In genomic region chr1:225746361-225747179, GRCh38 we compare ENCODE assay signal across 8 cellular contexts. TPM values are rescaled to one million over a fixed set of nuclear protein-coding genes. Genes with fewer than 3 reads are reported as not detected.
DNase-seq lines count a peak whose midpoint lies in the region; ATAC-seq and TF ChIP-seq lines count a peak whose summit lies in the region.

No MANE protein-coding gene starts in this region.

- H3K4me3 Mint-ChIP-seq in CD4-positive, alpha-beta T cell, result no peak overlapping the region

- H3K9me3 ChIP-seq in endocrine pancreas (ENCODE audit: control insufficient read depth, low read length), result no peaks in the 10 kb centered on the region
- H3K9me3 ChIP-seq in mesenchymal stem cell (ENCODE audit: control insufficient read depth, low read length), result no peaks in the 10 kb centered on the region
- no peaks in the 10 kb centered on the region for H3K9me3 ChIP-seq in CD4-positive, alpha-beta T cell (ENCODE audit: control insufficient read depth, low read length)

- CTCF ChIA-PET in CD4-positive, alpha-beta T cell (lab: Charles Lee), result no interaction called here

- peak overlapping the region; percentile 96 for H4K8ac ChIP-seq in mesenchymal stem cell (ENCODE audit: low read length)

- no peaks in the 10 kb centered on the region for H3K36me3 Mint-ChIP-seq in CD4-positive, alpha-beta T cell (ENCODE audit: low read depth)

- peak overlapping the region; percentile 92 for H2BK120ac ChIP-seq in mesenchymal stem cell (ENCODE audit: low read depth, low read length)

- WGBS in mesenchymal stem cell, result 26% methylated on average over 14 of the region's 18 CpGs

- H3K18ac ChIP-seq in mesenchymal stem cell (ENCODE audit: low read depth in 1 of 2, low read length in 2 of 2), result peak overlapping the region; percentile 89 to 98

- H3K4me1 Mint-ChIP-seq in CD4-positive, alpha-beta T cell (ENCODE audit: low read depth), result no peaks in the 10 kb centered on the region

- H4K91ac ChIP-seq in mesenchymal stem cell (ENCODE audit: low read length), result peak overlapping the region; percentile 94

- TF ChIP-seq CTCF in CD4-positive, alpha-beta T cell (IDR thresholded peaks at IDR 0.05), result no peak

- no peak overlapping the region for H3K27ac Mint-ChIP-seq in CD4-positive, alpha-beta T cell

- H3K4me2 ChIP-seq in mesenchymal stem cell (ENCODE audit: low read length, poor library complexity, severe bottlenecking), result peak overlapping the region; percentile 66

- H3K27me3 Mint-ChIP-seq in CD4-positive, alpha-beta T cell, result no peaks in the 10 kb centered on the region

- peak overlapping the region; percentile 100 for H2AK5ac ChIP-seq in mesenchymal stem cell (ENCODE audit: low read length, severe bottlenecking)

- H2BK5ac ChIP-seq in mesenchymal stem cell (ENCODE audit: low read depth, low read length, poor library complexity, severe bottlenecking), result peak overlapping the region; percentile 98

- no peaks in the 10 kb centered on the region for H3K79me1 ChIP-seq in mesenchymal stem cell (replicated peaks; ENCODE audit: low read length, poor library complexity, severe bottlenecking)

- no peaks in the 10 kb centered on the region for H3K27me3 ChIP-seq in endocrine pancreas (ENCODE audit: control insufficient read depth, insufficient read depth, low read length)
- H3K27me3 ChIP-seq in mesenchymal stem cell (ENCODE audit: control insufficient read depth in 1 of 2, insufficient read depth in 1 of 2, low read length in 2 of 2), result peaks cover 4 to 14% of the 10 kb centered on the region in 2 experiments
- no peaks in the 10 kb centered on the region for H3K27me3 ChIP-seq in CD4-positive, alpha-beta T cell (ENCODE audit: control insufficient read depth, insufficient read depth, low read length)

- H3K36me3 ChIP-seq in endocrine pancreas (ENCODE audit: control insufficient read depth, insufficient read depth, low read length) (no peaks in the 10 kb centered on the region), mesenchymal stem cell (ENCODE audit: control insufficient read depth in 1 of 2, insufficient read depth in 2 of 2, low read depth in 1 of 2, low read length in 2 of 2) (no peaks in the 10 kb centered on the region)

- intact Hi-C loops in CD4-positive, alpha-beta T cell (cut with DNase I, micrococcal nuclease), result no loop called here

- peak overlapping the region; percentile 28 for H2BK15ac ChIP-seq in mesenchymal stem cell (ENCODE audit: low read depth, poor library complexity, severe bottlenecking)

- peak overlapping the region; percentile 89 to 98 for H2BK12ac ChIP-seq in mesenchymal stem cell (ENCODE audit: low read length in 2 of 2)

- H3K4me1 ChIP-seq in endocrine pancreas (ENCODE audit: control insufficient read depth, insufficient read depth, low read length) (no peaks in the 10 kb centered on the region), mesenchymal stem cell (ENCODE audit: control insufficient read depth, insufficient read depth, low read depth, low read length) (peaks cover 18% of the 10 kb centered on the region)

- H3K4ac ChIP-seq in mesenchymal stem cell (ENCODE audit: low read depth in 1 of 2, low read length in 2 of 2), result peak overlapping the region; percentile 81 to 91

- H2AFZ ChIP-seq in mesenchymal stem cell (ENCODE audit: low read depth, low read length), result peak overlapping the region; percentile 99

- peak overlapping the region in 1 of 2 experiments; percentile 78 for H3K14ac ChIP-seq in mesenchymal stem cell (ENCODE audit: low read length in 2 of 2)

- DNase-seq in NCI-H446 (lab: John Stamatoyannopoulos, UW) (peak; percentile 96 to 97), mesenchymal stem cell (peak; percentile 87), ureter (ENCODE audit: low spot score) (peak; percentile 76), NOMO-1 treated with dmso at 0.1 percent for 144 hours (lab: John Stamatoyannopoulos, UW; ENCODE audit: unreplicated experiment) (no peak)
- no peak for DNase-seq in CD4-positive, alpha-beta T cell

- H3K23ac ChIP-seq in mesenchymal stem cell (ENCODE audit: low read length in 2 of 2), result peak overlapping the region in 1 of 2 experiments; percentile 64

- H3K9ac ChIP-seq in endocrine pancreas (ENCODE audit: control insufficient read depth, insufficient read depth, low read length), result peak overlapping the region; percentile 70
- H3K9ac ChIP-seq in mesenchymal stem cell (ENCODE audit: low read length), result peak overlapping the region; percentile 93

- H3K27ac ChIP-seq in mesenchymal stem cell (ENCODE audit: low read length, poor library complexity, severe bottlenecking), result peak overlapping the region; percentile 99
- H3K27ac ChIP-seq in CD4-positive, alpha-beta T cell (ENCODE audit: low read depth, low read length), result no peak overlapping the region

- POLR2A ChIA-PET in CD4-positive, alpha-beta T cell (lab: Charles Lee), result interaction anchor here (1.2 kb wide), 1 partner anchor 32 kb away, joined by 8 read pairs; the partner anchor contains the start of gene SRP9

- no peak overlapping the region for H3K4me3 ChIP-seq in endocrine pancreas (ENCODE audit: control insufficient read depth, insufficient read depth, low read length)
- H3K4me3 ChIP-seq in mesenchymal stem cell (ENCODE audit: insufficient read depth in 1 of 2, low read depth in 1 of 2, low read length in 2 of 2), result peak overlapping the region; percentile 44 to 78

- H3K9me3 Mint-ChIP-seq in CD4-positive, alpha-beta T cell, result no peaks in the 10 kb centered on the region

- ATAC-seq in GM18909 (IDR thresholded peaks at IDR 0.05; ENCODE audit: poor library complexity, unreplicated experiment) (peak; percentile 70), GM19397 (IDR thresholded peaks at IDR 0.05; ENCODE audit: unreplicated experiment) (no peak)
- ATAC-seq in CD4-positive, alpha-beta T cell (ENCODE audit: poor library complexity), result no peak

RNA-seq across cellular contexts. Expression of gene SRP9, which starts 31.1 kb away (rescaled TPM):
- 196 TPM for polyA plus RNA-seq in mesenchymal stem cell (2013, experiment 1 of 2)
- polyA plus RNA-seq in mesenchymal stem cell (2013, experiment 2 of 2), result 205 TPM
- 249 TPM for total RNA-seq in ureter
- 10 to 100 TPM; 63.7 to 69.8 TPM for total RNA-seq in CD4-positive, alpha-beta T cell

Comparison
In these comparisons a context has a peak if more than half of its experiments do, and no peak if none do; other contexts are left out.
1. DNase-seq: peak in NCI-H446 (2 of 2), mesenchymal stem cell (single experiment) and ureter (single experiment); none in CD4-positive, alpha-beta T cell (0 of 10) and NOMO-1 treated with dmso at 0.1 percent for 144 hours (single experiment).